In genomic region chr14:68124885-68125731, GRCh38 we compare ENCODE assay signal across 12 cellular contexts.
A peak's percentile ranks its signal among the peaks of the same experiment; 100 is the strongest.
DNase-seq lines count a peak whose midpoint lies in the region; TF ChIP-seq lines count a peak whose summit lies in the region.
"Had no signal": no experiment of that assay in that cellular context is flagged by ENCODE, and none has a peak within 500 bp of the region (broad histone marks: within the 10 kb centered on the region; RNA-seq: fewer than 3 reads in every experiment).

No MANE protein-coding gene starts in this region.

- peaks cover 0 to 2% of the 10 kb centered on the region in 2 donors for H3K36me3 Mint-ChIP-seq in CD14-positive monocyte

- peaks cover 2 to 12% (median 7%) of the 10 kb centered on the region in 7 donors for H3K9me3 Mint-ChIP-seq in CD14-positive monocyte
- H3K9me3 Mint-ChIP-seq: CD4-positive, alpha-beta T cell had no signal

- H3K36me3 ChIP-seq in right atrium auricular region = no peaks in the 10 kb centered on the region
- H3K36me3 ChIP-seq: cardiac muscle cell had no signal

- H3K4me1 Mint-ChIP-seq in CD14-positive monocyte = no peaks in the 10 kb centered on the region

- H3K27ac Mint-ChIP-seq in CD14-positive monocyte = no peak overlapping the region
- H3K27ac Mint-ChIP-seq: CD4-positive, alpha-beta T cell had no signal

- no peaks in the 10 kb centered on the region for H3K27me3 Mint-ChIP-seq in CD14-positive monocyte (ENCODE audit: low read depth in 3 of 3)
- H3K27me3 Mint-ChIP-seq: CD4-positive, alpha-beta T cell had no signal

- no peak overlapping the region for H3K4me3 Mint-ChIP-seq in CD14-positive monocyte
- H3K4me3 Mint-ChIP-seq: CD4-positive, alpha-beta T cell had no signal

- peaks cover 0 to 11% of the 10 kb centered on the region in 2 donors for H3K9me3 ChIP-seq in right atrium auricular region

- TF ChIP-seq CTCF in right atrium auricular region (IDR thresholded peaks at IDR 0.05) (no peak), CD14-positive monocyte (IDR thresholded peaks at IDR 0.05) (no peak)

- intact Hi-C loops in CD14-positive monocyte (cut with micrococcal nuclease) = no loop called here

- H3K4me1 ChIP-seq in right atrium auricular region = no peaks in the 10 kb centered on the region

- no peak overlapping the region for H3K4me3 ChIP-seq in right atrium auricular region
- H3K4me3 ChIP-seq: cardiac muscle cell had no signal

- H3K27me3 ChIP-seq in right atrium auricular region = no peaks in the 10 kb centered on the region
- H3K27me3 ChIP-seq: cardiac muscle cell had no signal

- peak; percentile 22 for DNase-seq in AG08396 (ENCODE audit: low spot score)
- peak; percentile 91 for DNase-seq in M059J (ENCODE audit: low read depth)
- peak; percentile 54 for DNase-seq in dedifferentiated amniotic fluid mesenchymal stem cell (ENCODE audit: extremely low spot score)
- peak; percentile 30 for DNase-seq in middle frontal gyrus (ENCODE audit: extremely low spot score, low spot score)
- DNase-seq in pons (ENCODE audit: low spot score) = no peak
- no peak for DNase-seq in right atrium auricular region (ENCODE audit: low spot score)
- no peak for DNase-seq in SHP77 (lab: John Stamatoyannopoulos, UW)
- DNase-seq in CD14-positive monocyte (ENCODE audit: low spot score) = no peak
- DNase-seq: CD4-positive, alpha-beta T cell; NK-92 treated with Interleukin-12 subunit alpha and Interleukin-12 subunit beta, amount 100 ng/mL, for 24 hours; small intestine had no signal

- H3K27ac ChIP-seq in right atrium auricular region = no peak overlapping the region
- H3K27ac ChIP-seq: cardiac muscle cell had no signal

Comparison
In these comparisons a context has a peak if more than half of its experiments do, and no peak if none do; other contexts are left out.
1. DNase-seq: peak in AG08396 (single experiment), M059J (single experiment), dedifferentiated amniotic fluid mesenchymal stem cell (single experiment) and middle frontal gyrus (single experiment); none in pons (single experiment), right atrium auricular region (single experiment), SHP77 (0 of 2) and CD14-positive monocyte (single experiment).